Comparison of ENCODE assay signal across 18 cellular contexts in genomic region chr5:172591636-172592035, GRCh38.
"Had no signal": no experiment of that assay in that cellular context is flagged by ENCODE, and none has a peak within 500 bp of the region (broad histone marks: within the 10 kb centered on the region; RNA-seq: fewer than 3 reads in every experiment).

No MANE protein-coding gene starts in this region.

- H3K36me3 ChIP-seq: MG63, SJSA1 had no signal

- H3K9me3 ChIP-seq: MG63, SJSA1 had no signal

- DNase-seq: IMR-90, Karpas-422, KG1, MG63, NCI-H1105 treated with DMSO at 0.1 percent for 48 hours, NCI-H1417 treated with DMSO at 0.1 percent for 48 hours, NCI-H146, NCI-H187 treated with DMSO at 0.1 percent for 48 hours, NCI-H2029 treated with DMSO at 0.1 percent for 48 hours, NCI-H226, NCI-H510A, NCI-H524 treated with DMSO at 0.1 percent for 48 hours, NCI-H82, Right ventricle myocardium superior, RPMI8226, SIG-M5, T-helper 1 cell had no signal

- H3K4me3 ChIP-seq: MG63, SJSA1 had no signal

- H3K27ac ChIP-seq: SJSA1 had no signal
